Comparison of ENCODE assay signal across 8 cellular contexts in the genomic region with DNA sequence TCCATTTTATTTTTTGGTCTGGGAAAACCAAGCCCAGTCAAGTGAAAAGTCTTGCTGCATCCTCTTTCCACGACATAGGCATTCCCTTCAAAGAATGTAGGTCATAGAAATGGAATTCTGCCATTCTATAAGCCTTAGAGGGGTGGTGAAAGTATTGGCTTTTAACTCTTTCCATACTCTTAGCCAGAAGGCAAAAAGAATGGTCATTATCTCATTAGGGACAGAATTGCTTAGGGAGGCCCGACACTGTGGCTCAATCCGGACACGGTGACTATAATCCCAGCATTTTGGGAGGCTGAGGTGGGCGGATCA. TPM values are rescaled to one million over a fixed set of nuclear protein-coding genes. Genes with fewer than 3 reads are reported as not detected.
DNase-seq lines count a peak whose midpoint lies in the region; ATAC-seq and TF ChIP-seq lines count a peak whose summit lies in the region.

No MANE protein-coding gene starts in this region.

- H3K79me2 ChIP-seq in neural cell (replicated peaks; ENCODE audit: insufficient read depth, low read length): no peaks in the 10 kb centered on the region

- H3K4me1 ChIP-seq in BE2C: peaks cover 37% of the 10 kb centered on the region
- H3K4me1 ChIP-seq in colonic mucosa: peaks cover 36% of the 10 kb centered on the region

- TF ChIP-seq RAD21 in neural cell (conservative IDR thresholded peaks at IDR 0.05): no peak

- no peak overlapping the region for H2AFZ ChIP-seq in neural cell (ENCODE audit: low read depth, low read length)

- no peaks in the 10 kb centered on the region for H3K9me3 ChIP-seq in BE2C
- no peaks in the 10 kb centered on the region for H3K9me3 ChIP-seq in colonic mucosa
- H3K9me3 ChIP-seq in neural cell (ENCODE audit: low read length): no peaks in the 10 kb centered on the region

- TF ChIP-seq CTCF in BE2C (IDR thresholded peaks at IDR 0.05; ENCODE audit: low read depth, low read length) (no peak), LNCaP clone FGC (IDR thresholded peaks at IDR 0.05; ENCODE audit: control insufficient read depth, extremely low read depth, insufficient read depth) (no peak), colonic mucosa (IDR thresholded peaks at IDR 0.05) (no peak), neural cell (IDR thresholded peaks at IDR 0.05; ENCODE audit: poor library complexity, severe bottlenecking) (no peak)

- intact Hi-C loops in colonic mucosa (cut with DNase I): loop anchor here (5.0 kb wide), 2 partner anchors 52 to 53 kb away; partner anchors contain the start of gene THRA

- H3K9me2 ChIP-seq in neural cell (ENCODE audit: insufficient read depth, low read length): no peaks in the 10 kb centered on the region

- DNase-seq in BE2C: no peak
- DNase-seq in LNCaP clone FGC (ENCODE audit: low read depth): no peak
- no peak for DNase-seq in colonic mucosa
- DNase-seq in activated CD4-positive, CD25-positive, alpha-beta regulatory T cell (lab: John Stamatoyannopoulos, UW): no peak
- no peak for DNase-seq in cerebellum (ENCODE audit: low spot score)

- peak overlapping the region; percentile 58 for H3K4me3 ChIP-seq in BE2C (ENCODE audit: low read depth, low read length)
- H3K4me3 ChIP-seq in LNCaP clone FGC (ENCODE audit: low read depth, low read length): peak overlapping the region; percentile 44
- peak overlapping the region; percentile 36 for H3K4me3 ChIP-seq in colonic mucosa
- peak overlapping the region; percentile 63 for H3K4me3 ChIP-seq in neural cell (ENCODE audit: low read length)

- H3F3A ChIP-seq in neural cell (ENCODE audit: insufficient read depth, low read length, poor library complexity, severe bottlenecking): no peaks in the 10 kb centered on the region

- no peaks in the 10 kb centered on the region for H4K20me1 ChIP-seq in neural cell (ENCODE audit: insufficient read depth)

- no peaks in the 10 kb centered on the region for H3K36me3 ChIP-seq in BE2C
- H3K36me3 ChIP-seq in colonic mucosa: no peaks in the 10 kb centered on the region
- no peaks in the 10 kb centered on the region for H3K36me3 ChIP-seq in neural cell (ENCODE audit: insufficient read depth, low read length)

- H3K27me3 ChIP-seq in BE2C (no peaks in the 10 kb centered on the region), colonic mucosa (no peaks in the 10 kb centered on the region), neural cell (ENCODE audit: insufficient read depth, low read depth, low read length) (no peaks in the 10 kb centered on the region)

- H3K4me2 ChIP-seq in neural cell (ENCODE audit: low read length): peak overlapping the region; percentile 11

- no peak for ATAC-seq in HG03378 (IDR thresholded peaks at IDR 0.05; ENCODE audit: unreplicated experiment)
- no peak for ATAC-seq in GM21529 (IDR thresholded peaks at IDR 0.05; ENCODE audit: unreplicated experiment)

- H3K9ac ChIP-seq in colonic mucosa (ENCODE audit: low read depth in 2 of 2, low read length in 2 of 2) (peak overlapping the region in 1 of 2 donors; percentile 66), neural cell (ENCODE audit: low read length) (peak overlapping the region; percentile 37)

- H3K27ac ChIP-seq in colonic mucosa (peak overlapping the region; percentile 93), neural cell (ENCODE audit: low read length) (no peak overlapping the region)

- TF ChIP-seq EP300 in neural cell (conservative IDR thresholded peaks at IDR 0.05; ENCODE audit: poor library complexity, severe bottlenecking): no peak

TF ChIP-seq in neural cell, 6 proteins besides CTCF, POLR2A, EP300 and RAD21:
- no peak for TF ChIP-seq SMC3 (conservative IDR thresholded peaks at IDR 0.05; ENCODE audit: poor library complexity)
- no peak for TF ChIP-seq TAF1 (IDR thresholded peaks at IDR 0.05; ENCODE audit: low read depth)
- TF ChIP-seq MXI1 (conservative IDR thresholded peaks at IDR 0.05; ENCODE audit: poor library complexity, severe bottlenecking): no peak
- no peak for TF ChIP-seq POLR2AphosphoS5 (IDR thresholded peaks at IDR 0.05)
- no peak for TF ChIP-seq REST (IDR thresholded peaks at IDR 0.05; ENCODE audit: borderline replicate concordance)
- TF ChIP-seq EZH2 (IDR thresholded peaks at IDR 0.05; ENCODE audit: borderline replicate concordance, insufficient read depth, low read length, poor library complexity, severe bottlenecking): no peak

RNA-seq across cellular contexts. Expression of gene MSL1, which starts 7.9 kb away (rescaled TPM):
- 119 TPM for polyA plus RNA-seq in BE2C (2012; ENCODE audit: insufficient read depth, insufficient read length, low read depth)
- 10 to 100 TPM; 77.0 to 81.0 TPM for total RNA-seq in colonic mucosa
- polyA plus RNA-seq in neural cell: 118 and 137 TPM in 2 replicates
- polyA minus RNA-seq in neural cell: 103 and 105 TPM in 2 replicates
- total RNA-seq in cerebellum: 84.8 TPM

RNA-seq across cellular contexts. Expression of gene NR1D1, which starts 13.5 kb away (rescaled TPM):
- polyA plus RNA-seq in BE2C (2012; ENCODE audit: insufficient read depth, insufficient read length, low read depth): 24.5 TPM
- 10 to 100 TPM in 1 of 2 donors, 1 to 10 TPM in 1; 4.8 to 18.8 TPM for total RNA-seq in colonic mucosa
- 0.73 TPM in 1 of 2 replicates, not detected in the other for polyA plus RNA-seq in neural cell
- 0.24 and 0.35 TPM in 2 replicates for polyA minus RNA-seq in neural cell
- 0.54 TPM for total RNA-seq in cerebellum

RNA-seq across cellular contexts. Expression of gene CASC3, which starts 26.4 kb away (rescaled TPM):
- polyA plus RNA-seq in BE2C (2012; ENCODE audit: insufficient read depth, insufficient read length, low read depth): 128 TPM
- total RNA-seq in colonic mucosa (10 to 100 TPM; 53.8 to 55.3 TPM), cerebellum (58.4 TPM)
- 50.6 and 52.3 TPM in 2 replicates for polyA plus RNA-seq in neural cell
- 65.0 and 70.7 TPM in 2 replicates for polyA minus RNA-seq in neural cell

RNA-seq across cellular contexts. Expression of gene THRA, which starts 51.2 kb away (rescaled TPM):
- 233 TPM for polyA plus RNA-seq in BE2C (2012; ENCODE audit: insufficient read depth, insufficient read length, low read depth)
- total RNA-seq in colonic mucosa (10 to 100 TPM; 40.3 to 44.5 TPM), cerebellum (69.7 TPM)
- polyA plus RNA-seq in neural cell: 97.2 and 111 TPM in 2 replicates
- 66.8 and 74.3 TPM in 2 replicates for polyA minus RNA-seq in neural cell

RNA-seq across cellular contexts. Expression of gene MED24, which starts 59.7 kb away (rescaled TPM):
- polyA plus RNA-seq in BE2C (2012; ENCODE audit: insufficient read depth, insufficient read length, low read depth): 173 TPM
- 100 to 1,000 TPM in 1 of 2 donors, 10 to 100 TPM in 1; 80.1 to 111 TPM for total RNA-seq in colonic mucosa
- 159 and 161 TPM in 2 replicates for polyA plus RNA-seq in neural cell
- 120 and 133 TPM in 2 replicates for polyA minus RNA-seq in neural cell
- total RNA-seq in cerebellum: 75.9 TPM
